In the genomic region with DNA sequence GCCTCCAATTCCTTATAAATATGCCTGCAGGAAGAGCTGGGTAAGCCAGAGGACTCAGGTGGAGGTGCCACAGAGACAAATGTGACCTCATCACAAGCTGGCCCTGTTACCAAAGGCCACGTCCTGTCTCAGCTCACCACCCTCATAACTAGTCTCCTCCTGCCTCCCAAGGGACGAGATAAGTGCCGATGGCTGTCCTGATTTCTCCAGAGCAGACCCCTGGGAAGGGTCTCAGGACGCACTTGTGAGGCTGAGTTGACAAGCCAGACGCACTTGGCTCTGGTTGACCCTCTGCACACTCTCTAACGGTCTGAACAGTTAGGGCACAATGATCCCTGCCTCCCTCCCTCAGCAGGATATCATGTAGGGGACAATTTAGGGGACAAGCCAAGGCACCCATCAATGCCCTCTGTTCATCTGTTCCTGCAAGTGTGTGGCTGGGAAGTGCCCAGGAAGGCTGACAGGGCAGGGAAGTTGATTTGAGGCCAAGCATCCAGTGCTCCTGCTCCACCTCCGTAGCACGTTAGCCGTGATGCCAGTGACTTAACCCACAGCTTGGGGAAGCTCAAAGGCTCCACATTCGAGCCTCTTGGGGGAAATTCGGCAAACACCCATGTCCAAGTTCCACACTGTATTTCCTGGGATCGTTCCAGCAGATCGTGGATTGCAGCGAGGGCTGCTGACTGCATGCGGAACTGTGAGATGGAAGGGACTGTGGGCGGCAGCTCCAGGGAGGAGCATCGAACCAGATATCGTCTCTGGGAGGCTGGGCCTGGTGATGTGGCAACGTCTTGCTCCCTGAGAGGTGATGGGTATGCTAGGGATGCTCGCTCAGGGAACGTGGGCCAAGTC, we compare ENCODE assay signal across 22 cellular contexts. TPM values are rescaled to one million over a fixed set of nuclear protein-coding genes. Genes with fewer than 3 reads are reported as not detected.
"Had no signal": no experiment of that assay in that cellular context is flagged by ENCODE, and none has a peak within 500 bp of the region (broad histone marks: within the 10 kb centered on the region; RNA-seq: fewer than 3 reads in every experiment).

No MANE protein-coding gene starts in this region.

- H3K4me3 ChIP-seq: adrenal gland, gastrocnemius medialis, hepatocyte, smooth muscle cell, thyroid gland had no signal

- FAIRE-seq: astrocyte, bronchial epithelial cell, TTC549, urothelium cell line had no signal

- H3K9me3 Mint-ChIP-seq: activated T-helper 1 cell treated with anti-CD3 and anti-CD28 coated beads, Interleukin-12 subunit alpha, Interleukin-12 subunit beta, Interleukin-2, Interleukin-4 antibody, amounts not matched to agents 30 ng/mL and 10 ng/mL and 1 ng/mL, durations not matched to agents 14 hours and 24 hours and 36 hours had no signal

- DNase-seq: activated CD4-positive, alpha-beta T cell treated with anti-CD3 and anti-CD28 coated beads, Interleukin-2, amount 50 U/mL, for 4 hours; activated gamma-delta T cell treated with Interleukin-2 at 50 U/mL for 16 hours; adrenal gland; effector CD8-positive, alpha-beta T cell; gastrocnemius medialis; left colon; midbrain; occipital lobe; stimulated activated CD4-positive, alpha-beta T cell treated with anti-CD3 and anti-CD28 coated beads, Interleukin-4, amount 100 ng/mL, for 4 hours; thyroid gland had no signal

- H3K36me3 ChIP-seq: adrenal gland, gastrocnemius medialis, thyroid gland had no signal

- H3K27me3 ChIP-seq: adrenal gland, hepatocyte had no signal

- H3K27ac ChIP-seq: adrenal gland, gastrocnemius medialis, hepatocyte, thyroid gland had no signal

- H3K4me1 ChIP-seq: adrenal gland had no signal

- H3K9me3 ChIP-seq: adrenal gland, gastrocnemius medialis, thyroid gland had no signal

- H3K4me3 Mint-ChIP-seq: activated T-helper 1 cell treated with anti-CD3 and anti-CD28 coated beads, Interleukin-12 subunit alpha, Interleukin-12 subunit beta, Interleukin-2, Interleukin-4 antibody, amounts not matched to agents 30 ng/mL and 10 ng/mL and 1 ng/mL, durations not matched to agents 14 hours and 24 hours and 36 hours; dendritic cell treated with granulocyte-macrophage colony-stimulating factor and Interleukin-4, amounts not matched to agents 40 ng/mL and 50 ng/mL, for 4 days; nephron; stimulated activated memory B cell treated with anti-CD40 and anti-IgM and Interleukin-4, amounts not matched to agents 10 μg/mL and 1 μg/mL and 100 μg/mL, for 72 hours had no signal

- H3K4me2 ChIP-seq: hepatocyte, smooth muscle cell had no signal

- H3K27me3 Mint-ChIP-seq: stimulated activated memory B cell treated with anti-CD40 and anti-IgM and Interleukin-4, amounts not matched to agents 10 μg/mL and 1 μg/mL and 100 μg/mL, for 72 hours had no signal

- H3K27ac Mint-ChIP-seq: activated naive CD4-positive, alpha-beta T cell treated with anti-CD3 and anti-CD28 coated beads, Interleukin-2, amount 50 U/mL, for 72 hours; activated T-helper 1 cell treated with anti-CD3 and anti-CD28 coated beads, Interleukin-12 subunit alpha, Interleukin-12 subunit beta, Interleukin-2, Interleukin-4 antibody, amounts not matched to agents 30 ng/mL and 10 ng/mL and 1 ng/mL, durations not matched to agents 14 hours and 24 hours and 36 hours; dendritic cell treated with granulocyte-macrophage colony-stimulating factor and Interleukin-4, amounts not matched to agents 40 ng/mL and 50 ng/mL, for 4 days had no signal

- ATAC-seq: activated naive CD4-positive, alpha-beta T cell treated with anti-CD3 and anti-CD28 coated beads, Interleukin-2, amount 50 U/mL, for 72 hours; esophagus mucosa; gastrocnemius medialis; left colon; stimulated activated memory B cell treated with anti-CD40 and anti-IgM and Interleukin-4, amounts not matched to agents 10 μg/mL and 1 μg/mL and 100 μg/mL, for 72 hours had no signal

- H2AFZ ChIP-seq: hepatocyte had no signal

RNA-seq across cellular contexts. Expression of a gene that starts 2.8 kb away (rescaled TPM):
- total RNA-seq: astrocyte had no signal
- polyA plus RNA-seq: smooth muscle cell had no signal
